ENCODE assay signal across 1 cellular context in genomic region chr16:85460252-85460982, GRCh38.
TF ChIP-seq lines count a peak whose summit lies in the region.

No MANE protein-coding gene starts in this region.

TF ChIP-seq in GM23338, 12 proteins besides CTCF, POLR2A, EP300 and RAD21 (continued from another document):
- TF ChIP-seq ETS1 (IDR thresholded peaks at IDR 0.05) (no peak), EZH2 (IDR thresholded peaks at IDR 0.05; ENCODE audit: low read depth, unreplicated experiment) (no peak), ZNF462 (CRISPR knock-in tag; IDR thresholded peaks at IDR 0.05) (no peak), ZNF114 (CRISPR knock-in tag; IDR thresholded peaks at IDR 0.05) (no peak), EZH2phosphoT487 (IDR thresholded peaks at IDR 0.05; ENCODE audit: unreplicated experiment) (no peak), ZNF331 (CRISPR knock-in tag; IDR thresholded peaks at IDR 0.05; ENCODE audit: low read depth) (no peak), POLR2AphosphoS5 (IDR thresholded peaks at IDR 0.05; ENCODE audit: low read depth) (no peak)
